1 cellular context compared by ENCODE assay signal in the genomic region with DNA sequence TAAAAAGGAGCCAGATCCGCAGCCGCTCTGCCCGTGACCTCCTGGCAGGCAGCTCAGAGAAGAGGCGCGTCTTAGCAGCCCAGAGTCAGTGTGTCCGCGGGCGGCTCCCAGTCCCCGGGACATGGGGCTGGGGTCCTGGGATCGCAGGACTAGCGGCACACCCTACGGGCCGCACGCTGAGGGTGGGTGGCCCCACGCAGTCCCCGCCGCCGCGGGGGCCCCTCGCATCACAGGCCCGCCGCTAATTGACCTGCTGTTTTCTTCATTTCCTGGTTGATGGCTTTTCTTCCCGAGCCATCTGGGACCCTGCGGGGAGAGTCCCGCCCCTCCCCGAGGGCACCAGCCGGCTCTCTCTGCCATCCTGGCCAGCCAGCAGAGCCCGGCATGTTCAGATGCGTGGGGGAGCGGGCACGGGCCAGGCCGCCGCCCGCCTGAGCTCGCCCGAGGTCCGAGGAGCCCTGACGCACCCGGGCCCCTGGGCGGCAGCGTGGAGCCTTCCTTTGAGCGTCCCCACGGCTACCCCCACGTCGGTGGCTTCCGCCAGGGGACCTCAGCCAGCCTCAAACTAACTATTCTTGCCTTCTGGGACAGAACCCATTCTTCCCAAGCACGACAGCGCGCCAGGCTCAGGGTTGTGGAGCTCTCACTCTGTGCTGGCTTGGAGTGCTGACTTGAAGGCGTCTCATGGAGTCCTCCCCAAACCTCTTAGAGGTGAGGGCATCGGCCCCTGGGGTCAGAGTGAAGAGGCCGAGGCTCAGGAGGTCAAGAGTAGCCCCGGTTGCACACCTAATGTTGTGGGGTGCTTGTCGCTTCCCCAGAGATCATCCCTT.
TF ChIP-seq lines count a peak whose summit lies in the region.

No MANE protein-coding gene starts in this region.

TF ChIP-seq in GM23338, 12 proteins besides CTCF, POLR2A, EP300 and RAD21 (continued from another document):
- TF ChIP-seq, protein P1, sequence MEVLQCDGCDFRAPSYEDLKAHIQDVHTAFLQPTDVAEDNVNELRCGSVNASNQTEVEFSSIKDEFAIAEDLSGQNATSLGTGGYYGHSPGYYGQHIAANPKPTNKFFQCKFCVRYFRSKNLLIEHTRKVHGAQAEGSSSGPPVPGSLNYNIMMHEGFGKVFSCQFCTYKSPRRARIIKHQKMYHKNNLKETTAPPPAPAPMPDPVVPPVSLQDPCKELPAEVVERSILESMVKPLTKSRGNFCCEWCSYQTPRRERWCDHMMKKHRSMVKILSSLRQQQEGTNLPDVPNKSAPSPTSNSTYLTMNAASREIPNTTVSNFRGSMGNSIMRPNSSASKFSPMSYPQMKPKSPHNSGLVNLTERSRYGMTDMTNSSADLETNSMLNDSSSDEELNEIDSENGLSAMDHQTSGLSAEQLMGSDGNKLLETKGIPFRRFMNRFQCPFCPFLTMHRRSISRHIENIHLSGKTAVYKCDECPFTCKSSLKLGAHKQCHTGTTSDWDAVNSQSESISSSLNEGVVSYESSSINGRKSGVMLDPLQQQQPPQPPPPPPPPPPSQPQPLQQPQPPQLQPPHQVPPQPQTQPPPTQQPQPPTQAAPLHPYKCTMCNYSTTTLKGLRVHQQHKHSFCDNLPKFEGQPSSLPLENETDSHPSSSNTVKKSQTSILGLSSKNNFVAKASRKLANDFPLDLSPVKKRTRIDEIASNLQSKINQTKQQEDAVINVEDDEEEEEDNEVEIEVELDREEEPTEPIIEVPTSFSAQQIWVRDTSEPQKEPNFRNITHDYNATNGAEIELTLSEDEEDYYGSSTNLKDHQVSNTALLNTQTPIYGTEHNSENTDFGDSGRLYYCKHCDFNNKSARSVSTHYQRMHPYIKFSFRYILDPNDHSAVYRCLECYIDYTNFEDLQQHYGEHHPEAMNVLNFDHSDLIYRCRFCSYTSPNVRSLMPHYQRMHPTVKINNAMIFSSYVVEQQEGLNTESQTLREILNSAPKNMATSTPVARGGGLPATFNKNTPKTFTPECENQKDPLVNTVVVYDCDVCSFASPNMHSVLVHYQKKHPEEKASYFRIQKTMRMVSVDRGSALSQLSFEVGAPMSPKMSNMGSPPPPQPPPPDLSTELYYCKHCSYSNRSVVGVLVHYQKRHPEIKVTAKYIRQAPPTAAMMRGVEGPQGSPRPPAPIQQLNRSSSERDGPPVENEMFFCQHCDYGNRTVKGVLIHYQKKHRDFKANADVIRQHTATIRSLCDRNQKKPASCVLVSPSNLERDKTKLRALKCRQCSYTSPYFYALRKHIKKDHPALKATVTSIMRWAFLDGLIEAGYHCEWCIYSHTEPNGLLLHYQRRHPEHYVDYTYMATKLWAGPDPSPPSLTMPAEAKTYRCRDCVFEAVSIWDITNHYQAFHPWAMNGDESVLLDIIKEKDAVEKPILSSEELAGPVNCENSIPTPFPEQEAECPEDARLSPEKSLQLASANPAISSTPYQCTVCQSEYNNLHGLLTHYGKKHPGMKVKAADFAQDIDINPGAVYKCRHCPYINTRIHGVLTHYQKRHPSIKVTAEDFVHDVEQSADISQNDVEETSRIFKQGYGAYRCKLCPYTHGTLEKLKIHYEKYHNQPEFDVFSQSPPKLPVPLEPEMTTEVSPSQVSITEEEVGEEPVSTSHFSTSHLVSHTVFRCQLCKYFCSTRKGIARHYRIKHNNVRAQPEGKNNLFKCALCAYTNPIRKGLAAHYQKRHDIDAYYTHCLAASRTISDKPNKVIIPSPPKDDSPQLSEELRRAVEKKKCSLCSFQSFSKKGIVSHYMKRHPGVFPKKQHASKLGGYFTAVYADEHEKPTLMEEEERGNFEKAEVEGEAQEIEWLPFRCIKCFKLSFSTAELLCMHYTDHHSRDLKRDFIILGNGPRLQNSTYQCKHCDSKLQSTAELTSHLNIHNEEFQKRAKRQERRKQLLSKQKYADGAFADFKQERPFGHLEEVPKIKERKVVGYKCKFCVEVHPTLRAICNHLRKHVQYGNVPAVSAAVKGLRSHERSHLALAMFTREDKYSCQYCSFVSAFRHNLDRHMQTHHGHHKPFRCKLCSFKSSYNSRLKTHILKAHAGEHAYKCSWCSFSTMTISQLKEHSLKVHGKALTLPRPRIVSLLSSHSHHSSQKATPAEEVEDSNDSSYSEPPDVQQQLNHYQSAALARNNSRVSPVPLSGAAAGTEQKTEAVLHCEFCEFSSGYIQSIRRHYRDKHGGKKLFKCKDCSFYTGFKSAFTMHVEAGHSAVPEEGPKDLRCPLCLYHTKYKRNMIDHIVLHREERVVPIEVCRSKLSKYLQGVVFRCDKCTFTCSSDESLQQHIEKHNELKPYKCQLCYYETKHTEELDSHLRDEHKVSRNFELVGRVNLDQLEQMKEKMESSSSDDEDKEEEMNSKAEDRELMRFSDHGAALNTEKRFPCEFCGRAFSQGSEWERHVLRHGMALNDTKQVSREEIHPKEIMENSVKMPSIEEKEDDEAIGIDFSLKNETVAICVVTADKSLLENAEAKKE (CRISPR knock-in tag; IDR thresholded peaks at IDR 0.05) = no peak
- TF ChIP-seq STAT1 (IDR thresholded peaks at IDR 0.05; ENCODE audit: unreplicated experiment) (no peak), EZH2phosphoT487 (IDR thresholded peaks at IDR 0.05; ENCODE audit: unreplicated experiment) (no peak), CREB1 (CRISPR knock-in tag; IDR thresholded peaks at IDR 0.05; ENCODE audit: low read depth) (no peak), EZH2 (IDR thresholded peaks at IDR 0.05; ENCODE audit: low read depth, unreplicated experiment) (no peak), ZNF114 (CRISPR knock-in tag; IDR thresholded peaks at IDR 0.05) (no peak)
